ENCODE assay signal across 17 cellular contexts in genomic region chr21:44574457-44575306, GRCh38. TPM values are rescaled to one million over a fixed set of nuclear protein-coding genes. Genes with fewer than 3 reads are reported as not detected.
DNase-seq lines count a peak whose midpoint lies in the region; FAIRE-seq and TF ChIP-seq lines count a peak whose summit lies in the region.
"Had no signal": no experiment of that assay in that cellular context is flagged by ENCODE, and none has a peak within 500 bp of the region (broad histone marks: within the 10 kb centered on the region; RNA-seq: fewer than 3 reads in every experiment).

No MANE protein-coding gene starts in this region.

- peaks cover 3% of the 10 kb centered on the region for H3K4me1 Mint-ChIP-seq in progenitor cell of endocrine pancreas (ENCODE audit: low read depth)

- no peak overlapping the region for H2BK15ac ChIP-seq in H1 (ENCODE audit: low read length)

- H3K4me3 ChIP-seq in H1 (ENCODE audit: extremely low read depth in 1 of 4, insufficient read depth in 2 of 4, low read depth in 3 of 4, low read length in 4 of 4), result no peak overlapping the region
- H3K4me3 ChIP-seq: GM23248, SJCRH30, skin epidermis had no signal

- 0 out of 2 replicates have a peak overlapping the region, but pooled peaks have one; percentile 17 for H2BK12ac ChIP-seq in H1 (ENCODE audit: low read depth, low read length)

- no peaks in the 10 kb centered on the region for H3K79me2 ChIP-seq in H1 (ENCODE audit: control insufficient read depth in 1 of 2, insufficient read depth in 2 of 2, low read length in 2 of 2)

- no peak overlapping the region for H3K4me3 Mint-ChIP-seq in progenitor cell of endocrine pancreas (ENCODE audit: low read depth)

- H3K14ac ChIP-seq in H1 (ENCODE audit: insufficient read length), result no peak overlapping the region

- no peaks in the 10 kb centered on the region for H3K79me1 ChIP-seq in H1 (ENCODE audit: low read depth, low read length)

- H3K9me3 Mint-ChIP-seq in progenitor cell of endocrine pancreas (ENCODE audit: low read depth), result peaks cover 23% of the 10 kb centered on the region

- no peak overlapping the region for H2BK120ac ChIP-seq in H1 (replicated peaks; ENCODE audit: low read depth, low read length)

- H3K18ac ChIP-seq in H1 (ENCODE audit: extremely low read depth, low read length), result no peak overlapping the region

- in situ Hi-C loops in KBM-7 (cut with MboI; ENCODE audit: low pct_unique_long_range_greater_than_20kb, low sequenced_read_pairs), result loop anchor here (25.0 kb wide), 1 partner anchor 112 kb away; the partner anchor contains the start of gene LRRC3

- no peak overlapping the region for H2AFZ ChIP-seq in H1 (ENCODE audit: low read length)
- H2AFZ ChIP-seq: GM23248 had no signal

- no peak overlapping the region for H3K56ac ChIP-seq in H1 (replicated peaks; ENCODE audit: insufficient read length, low read depth, low read length)

- no peaks in the 10 kb centered on the region for H3K36me3 ChIP-seq in H1 (ENCODE audit: control insufficient read depth in 2 of 4, insufficient read depth in 4 of 4, low read length in 3 of 4)
- H3K36me3 ChIP-seq: neutrophil, SJCRH30 had no signal

- H4K8ac ChIP-seq in H1 (ENCODE audit: extremely low read depth, insufficient read depth, low read length), result no peak overlapping the region

- TF ChIP-seq RAD21 in H1 (IDR thresholded peaks at IDR 0.05 in 1 of 2, conservative IDR thresholded peaks at IDR 0.05 in 1 of 2; ENCODE audit: low read depth in 2 of 2, low read length in 2 of 2), result no peak

- no peak overlapping the region for H2AK5ac ChIP-seq in H1 (ENCODE audit: low read depth, low read length)

- no peak overlapping the region for H3K23ac ChIP-seq in H1 (ENCODE audit: insufficient read length)

- H2BK5ac ChIP-seq in H1 (ENCODE audit: low read depth, low read length), result no peak overlapping the region

- no peak overlapping the region for H3K27ac ChIP-seq in H1 (ENCODE audit: low read depth, low read length)
- H3K27ac ChIP-seq: GM23248, neutrophil, SJCRH30, skin epidermis had no signal

- no peaks in the 10 kb centered on the region for H3K27me3 Mint-ChIP-seq in progenitor cell of endocrine pancreas

- TF ChIP-seq POLR2A in H1 (IDR thresholded peaks at IDR 0.05; ENCODE audit: control extremely low read depth in 1 of 2, low read depth in 2 of 2, low read length in 2 of 2), result no peak

- TF ChIP-seq EP300 in H1 (IDR thresholded peaks at IDR 0.05; ENCODE audit: borderline replicate concordance in 1 of 2, low read depth in 2 of 2, low read length in 2 of 2), result no peak

- H3K36me3 Mint-ChIP-seq in progenitor cell of endocrine pancreas (ENCODE audit: insufficient read depth), result no peaks in the 10 kb centered on the region

- H3K4me1 ChIP-seq in H1 (replicated peaks in 1 of 4; ENCODE audit: control insufficient read depth in 3 of 4, insufficient read depth in 4 of 4, low read length in 3 of 4), result peaks cover 0 to 8% (median 0%) of the 10 kb centered on the region in 4 experiments; a peak in 1 of 7 replicates
- H3K4me1 ChIP-seq: SJCRH30 had no signal

- no peaks in the 10 kb centered on the region; a peak in 1 of 7 replicates for H3K27me3 ChIP-seq in H1 (replicated peaks in 1 of 4; ENCODE audit: control insufficient read depth in 3 of 4, extremely low read depth in 1 of 4, insufficient read depth in 3 of 4, low read length in 3 of 4)
- H3K27me3 ChIP-seq: SJCRH30 had no signal

- no peak overlapping the region for H3K4ac ChIP-seq in H1 (replicated peaks; ENCODE audit: insufficient read length, low read depth, low read length)

- no peaks in the 10 kb centered on the region for H4K20me1 ChIP-seq in H1 (replicated peaks in 1 of 2; ENCODE audit: control insufficient read depth in 1 of 2, insufficient read depth in 2 of 2, low read length in 2 of 2)

- no peak for FAIRE-seq in H1 (lab: Jason Lieb, UNC)
- FAIRE-seq: GM12891, GM19239 had no signal

- H3K27ac Mint-ChIP-seq in progenitor cell of endocrine pancreas, result peak overlapping the region; percentile 19

- H3K23me2 ChIP-seq in H1 (ENCODE audit: low read depth, low read length), result no peaks in the 10 kb centered on the region; the same call in 1 of the 2 replicates

- H3K9me3 ChIP-seq in H1 (ENCODE audit: insufficient read depth in 2 of 2, low read depth in 1 of 2, low read length in 1 of 2), result peaks cover 13% of the 10 kb centered on the region in 2 experiments; a peak in 3 of 4 replicates
- H3K9me3 ChIP-seq: neutrophil had no signal

- POLR2A ChIA-PET in H1 (lab: Charles Lee; ENCODE audit: partially characterized antibody), result interaction anchor here (0.6 to 0.9 kb wide), 2 partner anchors 14 to 449 kb away, joined by 3 read pairs; no protein-coding TSS in a partner anchor

- H3K9ac ChIP-seq in H1 (replicated peaks in 1 of 4; ENCODE audit: extremely low read depth in 1 of 4, low read depth in 3 of 4, low read length in 3 of 4), result no peak overlapping the region
- H3K9ac ChIP-seq: GM23248 had no signal

- no peak overlapping the region; a peak in 1 of 4 replicates for H3K4me2 ChIP-seq in H1 (ENCODE audit: insufficient read depth in 1 of 2, low read depth in 2 of 2, low read length in 2 of 2)

- DNase-seq in NCI-H146 (lab: John Stamatoyannopoulos, UW) (peak; percentile 91), H1 (ENCODE audit: low read depth in 1 of 2, low spot score in 2 of 2) (peak in 1 of 2 experiments; percentile 52), progenitor cell of endocrine pancreas (ENCODE audit: low spot score, unreplicated experiment) (no peak), KBM-7 (no peak), cardiac septum (ENCODE audit: low spot score) (no peak), HK-2 (ENCODE audit: unreplicated experiment) (no peak)
- DNase-seq: COR-L47, GM23248, NCI-H1105 treated with DMSO at 0.1 percent for 48 hours, SJCRH30 had no signal

- 76% methylated on average over 21 of the region's 21 CpGs; no CpG with 5 or more reads in 1 of the 2 experiments for WGBS in H1 (ENCODE audit: extremely low coverage in 1 of 2, insufficient coverage in 1 of 2, insufficient read length in 1 of 2, insufficient replicate concordance in 2 of 2, low coverage in 1 of 2, low lambda C conversion rate in 2 of 2, missing lambda C conversion rate in 1 of 2), 2 experiments

- CTCF ChIA-PET in H1 (lab: Charles Lee; ENCODE audit: partially characterized antibody), result interaction anchor here (0.7 to 1.4 kb wide), 7 partner anchors 9 to 231 kb away, joined by 3 to 6 read pairs (median 4); no protein-coding TSS in a partner anchor

- peak overlapping the region; percentile 48; the same call in 1 of the 2 replicates for H2BK20ac ChIP-seq in H1 (ENCODE audit: low read length)

- no peak overlapping the region for H4K5ac ChIP-seq in H1 (ENCODE audit: insufficient read length, low read depth, low read length)

- peak; percentile 25; the same call in 1 of the 3 replicates for TF ChIP-seq CTCF in GM12872 (IDR thresholded peaks at IDR 0.05; ENCODE audit: insufficient read depth, low read depth, low read length)
- TF ChIP-seq CTCF in H1 (IDR thresholded peaks at IDR 0.05; ENCODE audit: control extremely low read depth in 1 of 3, insufficient read depth in 1 of 3, low read depth in 1 of 3, low read length in 3 of 3), result peak; percentile 3 to 7 (median 5); a peak in 3 of 4 replicates
- no peak for TF ChIP-seq CTCF in progenitor cell of endocrine pancreas (IDR thresholded peaks at IDR 0.05; ENCODE audit: unreplicated experiment)

- intact Hi-C loops in cardiac septum (cut with DNase I), result no loop called here

- no peak overlapping the region for H4K91ac ChIP-seq in H1 (replicated peaks; ENCODE audit: insufficient read length, low read length)

RNA-seq across cellular contexts. Expression of gene KRTAP10-4, which starts 1.2 kb away (rescaled TPM):
- total RNA-seq in H1 (2021; fragmentation: NEBNext Ultra II Directional; extraction: Animal tissue kit (Norgen Biotek cat#: 25700)), result not detected in 2 replicates
- polyA plus RNA-seq in H1 (2011; rRNA removed), result not detected in 2 replicates
- polyA plus RNA-seq in H1 (2011; cell fraction: cytosol; rRNA removed), result not detected
- polyA plus RNA-seq in H1 (2011; cell fraction: nucleus; rRNA removed), result 0.09 TPM
- polyA plus RNA-seq in H1 (2012, experiment 1 of 2), result not detected in 4 replicates
- not detected for polyA plus RNA-seq in H1 (2012, experiment 2 of 2)
- not detected for polyA plus RNA-seq in H1 (2013, experiment 1 of 2)
- not detected for polyA plus RNA-seq in H1 (2013, experiment 2 of 2)
- not detected in 2 replicates for polyA minus RNA-seq in H1 (2011; rRNA and poly(A)+ RNA removed)
- not detected for polyA minus RNA-seq in H1 (2011; cell fraction: cytosol; rRNA and poly(A)+ RNA removed)
- not detected for polyA minus RNA-seq in H1 (2011; cell fraction: nucleus; rRNA and poly(A)+ RNA removed)
- total RNA-seq in progenitor cell of endocrine pancreas, result not detected in 2 replicates
- total RNA-seq in cardiac septum, result not detected
- total RNA-seq: aorta, GM23248, SJCRH30 had no signal
- polyA plus RNA-seq: aorta, GM23248, thymus had no signal

RNA-seq across cellular contexts. Expression of gene KRTAP10-5, which starts 5.7 kb away (rescaled TPM):
- not detected in 2 replicates for total RNA-seq in H1 (2021; fragmentation: NEBNext Ultra II Directional; extraction: Animal tissue kit (Norgen Biotek cat#: 25700))
- 0.08 and 0.09 TPM in 2 replicates for polyA plus RNA-seq in H1 (2011; rRNA removed)
- polyA plus RNA-seq in H1 (2011; cell fraction: cytosol; rRNA removed), result not detected
- polyA plus RNA-seq in H1 (2011; cell fraction: nucleus; rRNA removed), result not detected
- polyA plus RNA-seq in H1 (2012, experiment 1 of 2), result not detected in 4 replicates
- not detected for polyA plus RNA-seq in H1 (2012, experiment 2 of 2)
- polyA plus RNA-seq in H1 (2013, experiment 1 of 2), result not detected
- not detected for polyA plus RNA-seq in H1 (2013, experiment 2 of 2)
- polyA minus RNA-seq in H1 (2011; rRNA and poly(A)+ RNA removed), result 0.15 and 0.22 TPM in 2 replicates
- polyA minus RNA-seq in H1 (2011; cell fraction: cytosol; rRNA and poly(A)+ RNA removed), result not detected
- not detected for polyA minus RNA-seq in H1 (2011; cell fraction: nucleus; rRNA and poly(A)+ RNA removed)
- not detected in 2 replicates for total RNA-seq in progenitor cell of endocrine pancreas
- not detected for total RNA-seq in cardiac septum
- total RNA-seq: aorta, GM23248, SJCRH30 had no signal
- polyA plus RNA-seq: aorta, GM23248, thymus had no signal

RNA-seq across cellular contexts. Expression of gene KRTAP10-3, which starts 16.1 kb away (rescaled TPM):
- not detected in 2 replicates for total RNA-seq in H1 (2021; fragmentation: NEBNext Ultra II Directional; extraction: Animal tissue kit (Norgen Biotek cat#: 25700))
- polyA plus RNA-seq in H1 (2011; rRNA removed), result 0.16 TPM in 1 of 2 replicates, not detected in the other
- polyA plus RNA-seq in H1 (2011; cell fraction: cytosol; rRNA removed), result not detected
- polyA plus RNA-seq in H1 (2011; cell fraction: nucleus; rRNA removed), result 0.20 TPM
- polyA plus RNA-seq in H1 (2012, experiment 1 of 2), result not detected in 4 replicates
- polyA plus RNA-seq in H1 (2012, experiment 2 of 2), result not detected
- not detected for polyA plus RNA-seq in H1 (2013, experiment 1 of 2)
- polyA plus RNA-seq in H1 (2013, experiment 2 of 2), result not detected
- polyA minus RNA-seq in H1 (2011; rRNA and poly(A)+ RNA removed), result 0.19 TPM in 1 of 2 replicates, not detected in the other
- polyA minus RNA-seq in H1 (2011; cell fraction: cytosol; rRNA and poly(A)+ RNA removed), result not detected
- 1.9 TPM for polyA minus RNA-seq in H1 (2011; cell fraction: nucleus; rRNA and poly(A)+ RNA removed)
- total RNA-seq in progenitor cell of endocrine pancreas (not detected in 2 replicates), cardiac septum (not detected)
- total RNA-seq: aorta, GM23248, SJCRH30 had no signal
- polyA plus RNA-seq: aorta, GM23248, thymus had no signal

RNA-seq across cellular contexts. Expression of gene KRTAP10-6, which starts 17.6 kb away (rescaled TPM):
- total RNA-seq in H1 (2021; fragmentation: NEBNext Ultra II Directional; extraction: Animal tissue kit (Norgen Biotek cat#: 25700)), result not detected in 2 replicates
- polyA plus RNA-seq in H1 (2011; rRNA removed), result 0.12 and 0.33 TPM in 2 replicates
- not detected for polyA plus RNA-seq in H1 (2011; cell fraction: cytosol; rRNA removed)
- 0.26 TPM for polyA plus RNA-seq in H1 (2011; cell fraction: nucleus; rRNA removed)
- 0.15 TPM in 1 of 4 replicates, not detected in the others for polyA plus RNA-seq in H1 (2012, experiment 1 of 2)
- not detected for polyA plus RNA-seq in H1 (2012, experiment 2 of 2)
- not detected for polyA plus RNA-seq in H1 (2013, experiment 1 of 2)
- polyA plus RNA-seq in H1 (2013, experiment 2 of 2), result 0.06 TPM
- 0.47 and 0.78 TPM in 2 replicates for polyA minus RNA-seq in H1 (2011; rRNA and poly(A)+ RNA removed)
- not detected for polyA minus RNA-seq in H1 (2011; cell fraction: cytosol; rRNA and poly(A)+ RNA removed)
- 1.2 TPM for polyA minus RNA-seq in H1 (2011; cell fraction: nucleus; rRNA and poly(A)+ RNA removed)
- total RNA-seq in progenitor cell of endocrine pancreas (not detected in 2 replicates), cardiac septum (not detected)
- total RNA-seq: aorta, GM23248, SJCRH30 had no signal
- polyA plus RNA-seq: aorta, GM23248, thymus had no signal

RNA-seq across cellular contexts. Expression of gene KRTAP10-2, which starts 23.4 kb away (rescaled TPM):
- not detected in 2 replicates for total RNA-seq in H1 (2021; fragmentation: NEBNext Ultra II Directional; extraction: Animal tissue kit (Norgen Biotek cat#: 25700))
- polyA plus RNA-seq in H1 (2011; rRNA removed), result 0.06 and 0.11 TPM in 2 replicates
- polyA plus RNA-seq in H1 (2011; cell fraction: cytosol; rRNA removed), result not detected
- 0.13 TPM for polyA plus RNA-seq in H1 (2011; cell fraction: nucleus; rRNA removed)
- polyA plus RNA-seq in H1 (2012, experiment 1 of 2), result 0.16 TPM in 1 of 4 replicates, not detected in the others
- not detected for polyA plus RNA-seq in H1 (2012, experiment 2 of 2)
- polyA plus RNA-seq in H1 (2013, experiment 1 of 2), result not detected
- polyA plus RNA-seq in H1 (2013, experiment 2 of 2), result not detected
- polyA minus RNA-seq in H1 (2011; rRNA and poly(A)+ RNA removed), result 0.38 and 0.51 TPM in 2 replicates
- polyA minus RNA-seq in H1 (2011; cell fraction: cytosol; rRNA and poly(A)+ RNA removed), result not detected
- not detected for polyA minus RNA-seq in H1 (2011; cell fraction: nucleus; rRNA and poly(A)+ RNA removed)
- total RNA-seq in progenitor cell of endocrine pancreas (not detected in 2 replicates), cardiac septum (not detected)
- total RNA-seq: aorta, GM23248, SJCRH30 had no signal
- polyA plus RNA-seq: aorta, GM23248, thymus had no signal
